8 cellular contexts compared by ENCODE assay signal in the genomic region with DNA sequence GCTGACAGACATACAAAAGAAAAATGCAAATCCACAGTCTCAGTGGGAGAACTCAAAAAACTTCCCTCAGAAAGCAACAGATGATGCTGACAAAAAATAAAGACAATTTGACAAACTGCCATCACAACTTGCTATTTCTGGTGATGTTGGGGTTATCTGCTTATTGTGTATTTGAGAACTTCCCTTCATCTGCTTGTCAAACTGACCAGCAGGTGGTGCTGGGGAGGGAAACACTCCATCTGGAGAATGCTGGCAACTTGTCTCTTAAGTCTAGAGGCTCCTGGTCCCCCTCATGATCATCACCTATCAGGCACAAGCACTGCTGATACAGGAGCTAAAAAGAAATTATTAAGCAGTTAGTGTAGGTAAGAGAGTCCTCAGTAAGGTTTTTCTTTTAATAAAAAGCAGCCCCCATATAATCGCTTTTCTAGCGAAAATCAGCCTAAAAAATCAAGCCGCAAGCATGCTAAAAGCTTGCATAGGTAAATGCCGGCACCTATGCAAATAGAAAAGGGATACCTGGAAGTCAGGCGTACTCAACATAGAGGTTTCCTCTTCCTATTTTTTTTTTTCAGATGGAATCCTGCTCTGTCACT. TPM values are rescaled to one million over a fixed set of nuclear protein-coding genes. Genes with fewer than 3 reads are reported as not detected.
A peak's percentile ranks its signal among the peaks of the same experiment; 100 is the strongest.
DNase-seq lines count a peak whose midpoint lies in the region; ATAC-seq, FAIRE-seq and TF ChIP-seq lines count a peak whose summit lies in the region.

No MANE protein-coding gene starts in this region.

- no peaks in the 10 kb centered on the region for H3K79me2 ChIP-seq in GM23338 (replicated peaks; ENCODE audit: insufficient read depth)

- TF ChIP-seq POLR2A in upper lobe of left lung (IDR thresholded peaks at IDR 0.05): no peak

- H3K4me1 Mint-ChIP-seq in GM23338: peaks cover 75% of the 10 kb centered on the region

- no peak overlapping the region for H3K27ac Mint-ChIP-seq in GM23338

- H3K4me1 ChIP-seq in GM23338 (ENCODE audit: insufficient read depth) (peaks cover 70% of the 10 kb centered on the region), pancreas (no peaks in the 10 kb centered on the region), upper lobe of left lung (peaks cover 0 to 8% (median 4%) of the 10 kb centered on the region in 4 donors)

- H3K9me3 Mint-ChIP-seq in GM23338: no peaks in the 10 kb centered on the region; the same call in 2 of the 3 replicates

- DNase-seq in Caki2 (ENCODE audit: low read depth) (peak; percentile 20), GM23338 (ENCODE audit: low spot score) (peak; percentile 84), NCI-H748 (lab: John Stamatoyannopoulos, UW; ENCODE audit: unreplicated experiment) (peak; percentile 50), fibroblast of gingiva (ENCODE audit: low read depth) (peak; percentile 54), pancreas (peak in 5 of 6 donors; percentile 27 to 63 (median 44)), upper lobe of left lung (peak in 1 of 2 donors; percentile 44), cerebellum (ENCODE audit: low spot score) (no peak)
- peak; percentile 24 for DNase-seq in activated CD8-positive, alpha-beta memory T cell treated with anti-CD3 and anti-CD28 coated beads, Interleukin-2, amount 50 U/mL, for 24 hours (ENCODE audit: extremely low read depth)

- intact Hi-C loops in pancreas (cut with DNase I): no loop called here

- in situ Hi-C loops in Caki2 (cut with HindIII; ENCODE audit: low pct_unique_long_range_greater_than_20kb, low sequenced_read_pairs): no loop called here

- FAIRE-seq in pancreas (lab: Jason Lieb, UNC): no peak

- no peaks in the 10 kb centered on the region for H3K36me3 ChIP-seq in GM23338 (ENCODE audit: insufficient read depth)
- H3K36me3 ChIP-seq in pancreas: no peaks in the 10 kb centered on the region
- H3K36me3 ChIP-seq in upper lobe of left lung: no peaks in the 10 kb centered on the region

- H3K9me3 ChIP-seq in pancreas (no peaks in the 10 kb centered on the region), upper lobe of left lung (no peaks in the 10 kb centered on the region)

- TF ChIP-seq CTCF in GM23338 (conservative IDR thresholded peaks at IDR 0.05; ENCODE audit: low read depth in 2 of 2): peak; percentile 70
- peak; percentile 43 to 63 (median 52) for TF ChIP-seq CTCF in pancreas (IDR thresholded peaks at IDR 0.05)
- TF ChIP-seq CTCF in upper lobe of left lung (IDR thresholded peaks at IDR 0.05): peak; percentile 28 to 61 (median 47)

- peak; percentile 19 for ATAC-seq in GM23338
- ATAC-seq in pancreas: peak in 3 of 4 donors; percentile 72 to 83 (median 78)
- peak in 1 of 2 donors; percentile 80 for ATAC-seq in upper lobe of left lung (ENCODE audit: low FRiP score in 2 of 2)

- no peaks in the 10 kb centered on the region for H3F3A ChIP-seq in GM23338 (replicated peaks; ENCODE audit: low read depth)

- peaks cover 3% of the 10 kb centered on the region for H3K27me3 Mint-ChIP-seq in GM23338 (ENCODE audit: insufficient read depth, low read depth, poor library complexity)

- WGBS in pancreas, 2 donors: 72 to 74% methylated on average over 5 of the region's 5 CpGs
- WGBS in upper lobe of left lung, 2 donors: 90 to 92% methylated on average over 5 of the region's 5 CpGs

- H3K4me3 Mint-ChIP-seq in GM23338: no peak overlapping the region; the same call in 2 of the 3 replicates

- no peak overlapping the region for H3K27ac ChIP-seq in GM23338 (ENCODE audit: low read depth)
- no peak overlapping the region for H3K27ac ChIP-seq in pancreas
- H3K27ac ChIP-seq in upper lobe of left lung: no peak overlapping the region

- H2AFZ ChIP-seq in GM23338: no peak overlapping the region

- H4K20me1 ChIP-seq in GM23338 (replicated peaks; ENCODE audit: insufficient read depth): no peaks in the 10 kb centered on the region

- H3K9me2 ChIP-seq in GM23338 (ENCODE audit: insufficient read depth): no peaks in the 10 kb centered on the region

- peaks cover 16% of the 10 kb centered on the region; the same call in 1 of the 3 replicates for H3K36me3 Mint-ChIP-seq in GM23338 (ENCODE audit: low read depth)

- no peak overlapping the region for H3K4me3 ChIP-seq in GM23338
- H3K4me3 ChIP-seq in pancreas: no peak overlapping the region
- no peak overlapping the region for H3K4me3 ChIP-seq in upper lobe of left lung

- TF ChIP-seq EP300 in upper lobe of left lung (IDR thresholded peaks at IDR 0.05): no peak

- H3K4me2 ChIP-seq in GM23338: peak overlapping the region; percentile 31; the same call in 1 of the 2 replicates

- H3K27me3 ChIP-seq in GM23338 (ENCODE audit: insufficient read depth): no peaks in the 10 kb centered on the region
- H3K27me3 ChIP-seq in pancreas: peaks cover 0 to 3% (median 0%) of the 10 kb centered on the region in 4 donors
- no peaks in the 10 kb centered on the region for H3K27me3 ChIP-seq in upper lobe of left lung

TF ChIP-seq in GM23338, 12 proteins besides CTCF, POLR2A, EP300 and RAD21 (continues in another document):
- TF ChIP-seq POLR2AphosphoS5 (IDR thresholded peaks at IDR 0.05; ENCODE audit: low read depth) (no peak), EZH2 (IDR thresholded peaks at IDR 0.05; ENCODE audit: low read depth, unreplicated experiment) (no peak), CREB1 (CRISPR knock-in tag; IDR thresholded peaks at IDR 0.05; ENCODE audit: low read depth) (no peak), NANOG (IDR thresholded peaks at IDR 0.05; ENCODE audit: borderline replicate concordance) (no peak), REST (IDR thresholded peaks at IDR 0.05; ENCODE audit: unreplicated experiment) (no peak)

RNA-seq across cellular contexts. Expression of gene FAM111B, which starts 9.8 kb away (rescaled TPM):
- total RNA-seq in Caki2 (2014; rRNA removed; shearing (Covaris generic); ENCODE audit: low replicate concordance): 6.4 and 7.5 TPM in 2 replicates
- total RNA-seq in GM23338 (2014; rRNA removed; shearing (Covaris generic)): 27.9 and 30.6 TPM in 2 replicates
- polyA plus RNA-seq in GM23338 (2016; fragmentation: Nextera tagmentation; extraction: Ambion mirVana) (28.2 and 40.7 TPM in 2 replicates), pancreas (under 1 TPM; 0.05 to 0.15 TPM)
- total RNA-seq in pancreas (under 1 TPM in 5 of 6 donors, not detected in 1; 0.12 to 0.73 (median 0.20) TPM), upper lobe of left lung (1 to 10 TPM in 4 of 6 donors, under 1 TPM in 1, not detected in 1; 0.92 to 5.0 (median 2.4) TPM), cerebellum (15.0 TPM)

RNA-seq across cellular contexts. Expression of gene GLYATL1B, which starts 11.1 kb away (rescaled TPM):
- not detected in 2 replicates for total RNA-seq in Caki2 (2014; rRNA removed; shearing (Covaris generic); ENCODE audit: low replicate concordance)
- total RNA-seq in GM23338 (2014; rRNA removed; shearing (Covaris generic)): 0.90 TPM in 1 of 2 replicates, not detected in the other
- 0.27 TPM in 1 of 2 replicates, not detected in the other for polyA plus RNA-seq in GM23338 (2016; fragmentation: Nextera tagmentation; extraction: Ambion mirVana)
- not detected for total RNA-seq in pancreas
- not detected for polyA plus RNA-seq in pancreas
- total RNA-seq in upper lobe of left lung: not detected
- not detected for total RNA-seq in cerebellum

RNA-seq across cellular contexts. Expression of gene FAM111A, which starts 45.4 kb away (rescaled TPM):
- total RNA-seq in Caki2 (2014; rRNA removed; shearing (Covaris generic); ENCODE audit: low replicate concordance): 28.7 and 39.5 TPM in 2 replicates
- 31.7 and 38.1 TPM in 2 replicates for total RNA-seq in GM23338 (2014; rRNA removed; shearing (Covaris generic))
- 18.9 and 23.0 TPM in 2 replicates for polyA plus RNA-seq in GM23338 (2016; fragmentation: Nextera tagmentation; extraction: Ambion mirVana)
- 10 to 100 TPM in 2 of 6 donors, 1 to 10 TPM in 4; 3.9 to 25.1 (median 8.1) TPM for total RNA-seq in pancreas
- 10 to 100 TPM; 19.7 to 25.1 TPM for polyA plus RNA-seq in pancreas
- total RNA-seq in upper lobe of left lung: 10 to 100 TPM; 29.9 to 78.6 (median 53.8) TPM
- 24.4 TPM for total RNA-seq in cerebellum
